22 cellular contexts compared by ENCODE assay signal in the genomic region with DNA sequence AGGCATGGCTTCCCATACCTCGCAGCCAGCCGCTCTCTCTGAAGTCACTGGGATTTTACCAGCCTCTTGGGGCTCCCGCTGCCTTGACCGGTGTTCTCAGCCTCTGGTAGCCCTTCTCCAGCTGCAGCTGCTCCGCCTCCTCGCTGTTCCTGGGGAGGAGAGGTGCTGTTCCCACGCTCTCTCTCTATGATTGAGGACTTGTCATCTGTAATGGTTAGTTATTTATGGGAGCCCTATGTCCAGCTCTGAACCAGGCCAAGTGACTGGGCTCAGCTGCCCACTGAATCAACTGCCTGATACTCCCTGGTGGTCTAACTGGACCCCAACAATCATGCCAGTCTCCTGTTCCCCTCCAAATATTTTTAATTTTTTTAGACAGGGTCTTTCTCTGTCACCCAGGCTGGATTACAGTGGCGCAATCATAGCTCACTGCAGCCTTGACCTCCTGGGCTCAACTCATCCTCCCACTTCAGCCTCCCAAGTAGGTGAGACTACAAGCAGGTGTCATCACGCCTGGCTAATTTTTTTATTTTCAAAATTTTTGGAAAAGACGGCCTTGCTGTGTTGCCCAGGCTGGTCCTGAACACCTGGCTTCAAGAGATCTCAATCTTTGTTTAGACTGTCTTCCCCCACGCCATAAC.
"Had no signal": no experiment of that assay in that cellular context is flagged by ENCODE, and none has a peak within 500 bp of the region (broad histone marks: within the 10 kb centered on the region; RNA-seq: fewer than 3 reads in every experiment).

No MANE protein-coding gene starts in this region.

- H3K4me2 ChIP-seq: SK-N-SH had no signal

- H3K9ac ChIP-seq: SK-N-SH had no signal

- H3K9me3 ChIP-seq: adrenal gland, SJCRH30, SK-N-SH had no signal

- H3K4me1 ChIP-seq: SJCRH30 had no signal

- H3K27ac ChIP-seq: SJCRH30, WERI-Rb-1 had no signal

- H3K36me3 ChIP-seq: adrenal gland, SJCRH30, WERI-Rb-1 had no signal

- DNase-seq: activated CD4-positive, alpha-beta T cell treated with anti-CD3 and anti-CD28 coated beads for 4 hours; activated CD8-positive, alpha-beta memory T cell treated with anti-CD3 and anti-CD28 coated beads, Interleukin-2, amount 50 U/mL, for 4 hours; activated CD8-positive, alpha-beta T cell treated with anti-CD3 and anti-CD28 coated beads for 36 hours; activated naive CD4-positive, alpha-beta T cell treated with anti-CD3 and anti-CD28 coated beads, Interleukin-2, amount 50 U/mL, for 16 hours; activated naive CD8-positive, alpha-beta T cell treated with anti-CD3 and anti-CD28 coated beads, Interleukin-2, amount 10 ng/mL, durations not matched to agents 7 days and 5 days; activated T-cell treated with anti-CD3 and anti-CD28 coated beads, Interleukin-2, amount 50 U/mL, for 72 hours; adrenal gland; anterior cingulate cortex; cerebellar nuclear complex; Karpas-422; MM.1S; NCI-H1105 treated with DMSO at 0.1 percent for 48 hours; NCI-H1436 treated with DMSO at 0.1 percent for 48 hours; NCI-H187; NCI-H2081; NCI-H446 treated with DMSO at 0.1 percent for 48 hours; NCI-H526 treated with DMSO at 0.1 percent for 48 hours; NCI-H82; SJCRH30; SK-N-SH; T-helper 1 cell; WERI-Rb-1 had no signal

- H3K4me3 Mint-ChIP-seq: activated CD8-positive, alpha-beta T cell treated with anti-CD3 and anti-CD28 coated beads for 36 hours; activated naive CD8-positive, alpha-beta T cell treated with anti-CD3 and anti-CD28 coated beads, Interleukin-2, amount 10 ng/mL, durations not matched to agents 7 days and 5 days; activated T-cell treated with anti-CD3 and anti-CD28 coated beads, Interleukin-2, amount 50 U/mL, for 72 hours had no signal

- H3K9me3 Mint-ChIP-seq: activated CD8-positive, alpha-beta T cell treated with anti-CD3 and anti-CD28 coated beads for 36 hours; activated naive CD8-positive, alpha-beta T cell treated with anti-CD3 and anti-CD28 coated beads, Interleukin-2, amount 10 ng/mL, durations not matched to agents 7 days and 5 days; activated T-cell treated with anti-CD3 and anti-CD28 coated beads, Interleukin-2, amount 50 U/mL, for 72 hours had no signal

- H3K4me3 ChIP-seq: adrenal gland, SJCRH30 had no signal

- H3K27me3 ChIP-seq: adrenal gland, SJCRH30 had no signal

- ATAC-seq: activated CD8-positive, alpha-beta T cell treated with anti-CD3 and anti-CD28 coated beads for 36 hours; activated T-cell treated with anti-CD3 and anti-CD28 coated beads, Interleukin-2, amount 50 U/mL, for 72 hours had no signal

- H3K27ac Mint-ChIP-seq: activated CD8-positive, alpha-beta T cell treated with anti-CD3 and anti-CD28 coated beads for 36 hours; activated naive CD8-positive, alpha-beta T cell treated with anti-CD3 and anti-CD28 coated beads, Interleukin-2, amount 10 ng/mL, durations not matched to agents 7 days and 5 days; activated T-cell treated with anti-CD3 and anti-CD28 coated beads, Interleukin-2, amount 50 U/mL, for 72 hours had no signal

- H3K9me2 ChIP-seq: SK-N-SH had no signal
